ENCODE assay signal across 24 cellular contexts in genomic region chr13:109233293-109233692, GRCh38.
A peak's percentile ranks its signal among the peaks of the same experiment; 100 is the strongest.
DNase-seq lines count a peak whose midpoint lies in the region; ATAC-seq and TF ChIP-seq lines count a peak whose summit lies in the region.
"Had no signal": no experiment of that assay in that cellular context is flagged by ENCODE, and none has a peak within 500 bp of the region (broad histone marks: within the 10 kb centered on the region; RNA-seq: fewer than 3 reads in every experiment).

No MANE protein-coding gene starts in this region.

- H3K79me2 ChIP-seq in GM23338 (replicated peaks; ENCODE audit: insufficient read depth): no peaks in the 10 kb centered on the region

- TF ChIP-seq CTCF in GM23338 (conservative IDR thresholded peaks at IDR 0.05; ENCODE audit: low read depth in 2 of 2): no peak

- peaks cover 5% of the 10 kb centered on the region for H3K27me3 Mint-ChIP-seq in GM23338 (ENCODE audit: insufficient read depth, low read depth, poor library complexity)
- H3K27me3 Mint-ChIP-seq: CD8-positive, alpha-beta memory T cell; IgD-negative memory B cell had no signal

- H3K36me3 ChIP-seq in GM23338 (ENCODE audit: insufficient read depth): no peaks in the 10 kb centered on the region
- H3K36me3 ChIP-seq: pancreas, sigmoid colon, tibial artery had no signal

- peak overlapping the region; percentile 47; the same call in 1 of the 2 replicates for H2AFZ ChIP-seq in GM23338
- H2AFZ ChIP-seq: PC-9 had no signal

- no peak overlapping the region for H3K4me3 Mint-ChIP-seq in GM23338
- H3K4me3 Mint-ChIP-seq: CD8-positive, alpha-beta memory T cell; IgD-negative memory B cell; naive B cell; T-helper 17 cell had no signal

- H3K27ac ChIP-seq in GM23338 (ENCODE audit: low read depth): no peak overlapping the region
- H3K27ac ChIP-seq: HL-60, pancreas, PC-9, sigmoid colon, tibial artery had no signal

- no peaks in the 10 kb centered on the region for H3K4me1 ChIP-seq in GM23338 (ENCODE audit: insufficient read depth)
- H3K4me1 ChIP-seq: pancreas, sigmoid colon, tibial artery had no signal

- ATAC-seq in GM19452 (IDR thresholded peaks at IDR 0.05; ENCODE audit: unreplicated experiment) (peak; percentile 69), GM23338 (no peak), HG03442 (IDR thresholded peaks at IDR 0.05; ENCODE audit: unreplicated experiment) (peak; percentile 74), GM18502 (IDR thresholded peaks at IDR 0.05; ENCODE audit: poor library complexity, unreplicated experiment) (no peak)
- ATAC-seq: pancreas, T-helper 17 cell had no signal

- no peaks in the 10 kb centered on the region for H3K27me3 ChIP-seq in GM23338 (ENCODE audit: insufficient read depth)
- H3K27me3 ChIP-seq: pancreas, sigmoid colon, tibial artery had no signal

- peaks cover 9% of the 10 kb centered on the region; the same call in 2 of the 3 replicates for H3K36me3 Mint-ChIP-seq in GM23338 (ENCODE audit: low read depth)
- H3K36me3 Mint-ChIP-seq: CD8-positive, alpha-beta memory T cell; naive B cell had no signal

- H3F3A ChIP-seq in GM23338 (replicated peaks; ENCODE audit: low read depth): no peaks in the 10 kb centered on the region

- no peak overlapping the region for H3K4me3 ChIP-seq in GM23338
- H3K4me3 ChIP-seq: pancreas, PC-9, sigmoid colon, tibial artery had no signal

- DNase-seq in GM23338 (ENCODE audit: low spot score) (no peak), GF-D8 (lab: John Stamatoyannopoulos, UW) (no peak), LoVo (ENCODE audit: low spot score) (no peak)
- no peak for DNase-seq in stimulated activated CD4-positive, alpha-beta T cell treated with anti-CD3 and anti-CD28 coated beads, Interleukin-2, amount 100 ng/mL, for 48 hours
- DNase-seq: activated CD4-positive, alpha-beta T cell treated with anti-CD3 and anti-CD28 coated beads, Interleukin-2, amount 50 U/mL, for 48 hours; CD8-positive, alpha-beta memory T cell; DND-41; erythroblast; hypothalamus; MM.1S; naive B cell; NCI-H146; NCI-H82; pancreas; PC-9; sigmoid colon; stimulated activated naive CD4-positive, alpha-beta T cell treated with Interleukin-2 at 50 U/mL for 16 hours; T-helper 17 cell; tibial artery had no signal

- H3K9me3 Mint-ChIP-seq in GM23338: peaks cover 14% of the 10 kb centered on the region; the same call in 2 of the 3 replicates

- H3K27ac Mint-ChIP-seq in GM23338: no peak overlapping the region
- H3K27ac Mint-ChIP-seq: CD8-positive, alpha-beta memory T cell; IgD-negative memory B cell; naive B cell; T-helper 17 cell had no signal

- peaks cover 17% of the 10 kb centered on the region; the same call in 1 of the 2 replicates for H3K9me2 ChIP-seq in GM23338 (ENCODE audit: insufficient read depth)

- no peak overlapping the region for H3K4me2 ChIP-seq in GM23338
- H3K4me2 ChIP-seq: PC-9 had no signal

- no peaks in the 10 kb centered on the region for H4K20me1 ChIP-seq in GM23338 (replicated peaks; ENCODE audit: insufficient read depth)

- H3K4me1 Mint-ChIP-seq in GM23338: no peaks in the 10 kb centered on the region
- H3K4me1 Mint-ChIP-seq: CD8-positive, alpha-beta memory T cell; IgD-negative memory B cell; naive B cell; T-helper 17 cell had no signal

TF ChIP-seq in GM23338, 12 proteins besides CTCF, POLR2A, EP300 and RAD21 (continues in another document):
- TF ChIP-seq CREB1 (CRISPR knock-in tag; IDR thresholded peaks at IDR 0.05; ENCODE audit: low read depth) (no peak), NANOG (IDR thresholded peaks at IDR 0.05; ENCODE audit: borderline replicate concordance) (no peak), STAT1 (IDR thresholded peaks at IDR 0.05; ENCODE audit: unreplicated experiment) (no peak), EZH2 (IDR thresholded peaks at IDR 0.05; ENCODE audit: low read depth, unreplicated experiment) (no peak), JUNB (IDR thresholded peaks at IDR 0.05; ENCODE audit: unreplicated experiment) (no peak), REST (IDR thresholded peaks at IDR 0.05; ENCODE audit: unreplicated experiment) (no peak), ETS1 (IDR thresholded peaks at IDR 0.05) (no peak), ZNF331 (CRISPR knock-in tag; IDR thresholded peaks at IDR 0.05; ENCODE audit: low read depth) (no peak), EZH2phosphoT487 (IDR thresholded peaks at IDR 0.05; ENCODE audit: unreplicated experiment) (no peak)

Comparison
In these comparisons a context has a peak if more than half of its experiments do, and no peak if none do; other contexts are left out.
1. ATAC-seq: peak in GM19452 (single experiment) and HG03442 (single experiment); none in GM23338 (single experiment) and GM18502 (single experiment).